Comparison of ENCODE assay signal across 6 cellular contexts in the genomic region with DNA sequence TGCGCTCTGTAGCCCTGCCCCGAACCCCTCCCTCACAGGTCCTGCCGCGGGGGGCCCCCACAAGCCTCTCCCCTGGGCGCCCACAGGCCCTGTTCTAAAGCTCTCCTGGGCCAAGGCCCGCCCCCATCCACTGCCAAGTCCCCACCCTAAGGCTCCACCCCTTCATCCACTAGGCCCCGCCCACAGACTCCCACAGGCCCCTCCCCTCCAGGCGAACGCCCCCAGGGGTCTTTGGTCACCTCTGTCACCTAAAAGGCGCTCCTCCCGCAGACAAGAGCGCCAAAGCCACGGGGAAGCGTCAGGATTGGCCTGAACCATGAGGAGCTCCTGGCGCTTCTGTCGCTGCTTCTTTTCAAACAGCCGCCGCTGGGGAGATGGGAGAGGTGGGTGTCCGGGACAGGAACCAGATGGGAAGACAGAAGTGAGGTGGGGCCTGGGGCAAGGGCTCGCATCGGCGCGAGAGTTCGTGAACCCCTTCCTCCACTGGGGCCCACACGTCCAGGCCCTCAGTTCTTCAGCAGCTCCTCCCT. TPM values are rescaled to one million over a fixed set of nuclear protein-coding genes. Genes with fewer than 3 reads are reported as not detected.
DNase-seq lines count a peak whose midpoint lies in the region; ATAC-seq and TF ChIP-seq lines count a peak whose summit lies in the region.

No MANE protein-coding gene starts in this region.

- H3K9me3 Mint-ChIP-seq in naive B cell (no peaks in the 10 kb centered on the region), chondrocyte (ENCODE audit: low read depth) (no peaks in the 10 kb centered on the region)

- H3K27ac Mint-ChIP-seq in naive B cell (peak overlapping the region in 2 of 6 donors; percentile 57 to 71), chondrocyte (ENCODE audit: unreplicated experiment) (no peak overlapping the region)

- in situ Hi-C loops in G401 (cut with HindIII; ENCODE audit: low sequenced_read_pairs) = no loop called here

- ATAC-seq in naive B cell (ENCODE audit: low read depth in 2 of 2) = peak; percentile 36 to 41
- no peak for ATAC-seq in GM19351 (IDR thresholded peaks at IDR 0.05; ENCODE audit: unreplicated experiment)

- H3K27me3 Mint-ChIP-seq in naive B cell (peaks cover 14 to 64% (median 37%) of the 10 kb centered on the region in 3 donors), chondrocyte (ENCODE audit: low read depth) (no peaks in the 10 kb centered on the region)

- H3K4me1 Mint-ChIP-seq in naive B cell (peaks cover 16 to 40% (median 39%) of the 10 kb centered on the region in 3 donors), chondrocyte (ENCODE audit: low read depth) (peaks cover 16% of the 10 kb centered on the region)

- DNase-seq in G401 (ENCODE audit: low spot score) (peak; percentile 72), anterior cingulate cortex (lab: John Stamatoyannopoulos, UW) (peak in 35 of 58 donors; percentile 5 to 70 (median 32)), naive B cell (peak; percentile 41), DMS153 (lab: John Stamatoyannopoulos, UW) (no peak), chondrocyte (ENCODE audit: low spot score) (no peak)

- peak overlapping the region in 7 of 8 donors; percentile 49 to 79 (median 68) for H3K4me3 Mint-ChIP-seq in naive B cell
- no peak overlapping the region for H3K4me3 Mint-ChIP-seq in chondrocyte (ENCODE audit: unreplicated experiment)

- no peak for TF ChIP-seq CTCF in chondrocyte (IDR thresholded peaks at IDR 0.05)

- H3K36me3 Mint-ChIP-seq in naive B cell (no peaks in the 10 kb centered on the region), chondrocyte (ENCODE audit: low read depth) (no peaks in the 10 kb centered on the region)

RNA-seq across cellular contexts. Expression of gene TULP2, which starts 2.3 kb away (rescaled TPM):
- not detected in 2 replicates for total RNA-seq in G401 (2014; rRNA removed; shearing (Covaris generic))
- polyA plus RNA-seq in naive B cell (ENCODE audit: low read depth in 6 of 6) = not detected
- total RNA-seq in chondrocyte = not detected in 3 replicates

RNA-seq across cellular contexts. Expression of gene NUCB1, which starts 3.9 kb away (rescaled TPM):
- 201 and 252 TPM in 2 replicates for total RNA-seq in G401 (2014; rRNA removed; shearing (Covaris generic))
- 10 to 100 TPM; 48.8 to 90.6 (median 54.6) TPM for polyA plus RNA-seq in naive B cell (ENCODE audit: low read depth in 6 of 6)
- 209 to 277 TPM (median 215 TPM) in 3 replicates for total RNA-seq in chondrocyte

RNA-seq across cellular contexts. Expression of gene PPP1R15A, which starts 24.0 kb away (rescaled TPM):
- total RNA-seq in G401 (2014; rRNA removed; shearing (Covaris generic)) = 44.0 and 58.7 TPM in 2 replicates
- polyA plus RNA-seq in naive B cell (ENCODE audit: low read depth in 6 of 6) = 100 to 1,000 TPM in 5 of 6 donors, 10 to 100 TPM in 1; 98.9 to 436 (median 172) TPM
- total RNA-seq in chondrocyte = 42.1 to 106 TPM (median 104 TPM) in 3 replicates

RNA-seq across cellular contexts. Expression of gene PLEKHA4, which starts 27.8 kb away (rescaled TPM):
- 12.4 and 20.4 TPM in 2 replicates for total RNA-seq in G401 (2014; rRNA removed; shearing (Covaris generic))
- polyA plus RNA-seq in naive B cell (ENCODE audit: low read depth in 6 of 6) = 10 to 100 TPM in 1 of 6 donors, 1 to 10 TPM in 5; 4.4 to 15.3 (median 8.7) TPM
- 16.8 to 34.3 TPM (median 19.6 TPM) in 3 replicates for total RNA-seq in chondrocyte

RNA-seq across cellular contexts. Expression of gene DHDH, which starts 37.2 kb away (rescaled TPM):
- total RNA-seq in G401 (2014; rRNA removed; shearing (Covaris generic)) = 3.0 and 4.2 TPM in 2 replicates
- under 1 TPM in 1 of 6 donors, not detected in 5; 0.32 TPM for polyA plus RNA-seq in naive B cell (ENCODE audit: low read depth in 6 of 6)
- not detected in 3 replicates for total RNA-seq in chondrocyte

Comparison
In these comparisons a context has a peak if more than half of its experiments do, and no peak if none do; other contexts are left out.
1. DNase-seq: peak in G401 (single experiment), anterior cingulate cortex (35 of 58) and naive B cell (single experiment); none in DMS153 (single experiment) and chondrocyte (single experiment).